ENCODE assay signal across 25 cellular contexts in genomic region chr7:34078864-34079263, GRCh38.
"Had no signal": no experiment of that assay in that cellular context is flagged by ENCODE, and none has a peak within 500 bp of the region (broad histone marks: within the 10 kb centered on the region; RNA-seq: fewer than 3 reads in every experiment).

No MANE protein-coding gene starts in this region.

- H3K4me2 ChIP-seq: smooth muscle cell had no signal

- H3K9ac ChIP-seq: parathyroid adenoma had no signal

- H3K27me3 ChIP-seq: heart left ventricle, neutrophil, right lobe of liver, tibial nerve, vagina had no signal

- H3K4me1 ChIP-seq: heart left ventricle, left ventricle myocardium inferior, parathyroid adenoma, psoas muscle, right lobe of liver, tibial nerve, vagina had no signal

- H3K36me3 Mint-ChIP-seq: naive thymus-derived CD4-positive, alpha-beta T cell; natural killer cell treated with Interleukin-12 subunit alpha and Interleukin-12 subunit beta and Interleukin-15 and Interleukin-18, amount 100 ng/mL, for 72 hours had no signal

- H3K9me3 Mint-ChIP-seq: neural crest cell; stimulated activated naive CD8-positive, alpha-beta T cell treated with anti-CD3 and anti-CD28 coated beads, Interleukin-15, Interleukin-2, amounts not matched to agents 100 ng/mL and 50 ng/mL, for 24 hours; type B pancreatic cell had no signal

- H3K4me3 Mint-ChIP-seq: naive thymus-derived CD4-positive, alpha-beta T cell; natural killer cell treated with Interleukin-12 subunit alpha and Interleukin-12 subunit beta and Interleukin-15 and Interleukin-18, amount 100 ng/mL, for 72 hours; neural crest cell; stimulated activated naive CD8-positive, alpha-beta T cell treated with anti-CD3 and anti-CD28 coated beads, Interleukin-15, Interleukin-2, amounts not matched to agents 100 ng/mL and 50 ng/mL, for 24 hours; type B pancreatic cell had no signal

- H3K27ac ChIP-seq: heart left ventricle, left ventricle myocardium inferior, neutrophil, parathyroid adenoma, psoas muscle, right lobe of liver, tibial nerve, vagina had no signal

- H3K4me3 ChIP-seq: heart left ventricle, left ventricle myocardium inferior, lung, mucosa of descending colon, psoas muscle, right lobe of liver, smooth muscle cell, tibial nerve, vagina had no signal

- H3K36me3 ChIP-seq: heart left ventricle, left ventricle myocardium inferior, neutrophil, right lobe of liver, tibial nerve, vagina had no signal

- H3K27ac Mint-ChIP-seq: naive thymus-derived CD4-positive, alpha-beta T cell; natural killer cell treated with Interleukin-12 subunit alpha and Interleukin-12 subunit beta and Interleukin-15 and Interleukin-18, amount 100 ng/mL, for 72 hours; stimulated activated naive CD8-positive, alpha-beta T cell treated with anti-CD3 and anti-CD28 coated beads, Interleukin-15, Interleukin-2, amounts not matched to agents 100 ng/mL and 50 ng/mL, for 24 hours; type B pancreatic cell had no signal

- H3K27me3 Mint-ChIP-seq: type B pancreatic cell had no signal

- H3K9me3 ChIP-seq: heart left ventricle, left ventricle myocardium inferior, mucosa of descending colon, neutrophil, psoas muscle, right lobe of liver, tibial nerve, vagina had no signal

- ATAC-seq: heart left ventricle; mucosa of descending colon; naive thymus-derived CD4-positive, alpha-beta T cell; natural killer cell treated with Interleukin-12 subunit alpha and Interleukin-12 subunit beta and Interleukin-15 and Interleukin-18, amount 100 ng/mL, for 72 hours; psoas muscle had no signal

- H3K4me1 Mint-ChIP-seq: naive thymus-derived CD4-positive, alpha-beta T cell; neural crest cell had no signal

- DNase-seq: hypothalamus; islet precursor cell; left ventricle myocardium inferior; midbrain; mucosa of descending colon; naive thymus-derived CD4-positive, alpha-beta T cell; occipital lobe; psoas muscle; right lobe of liver; stimulated activated CD4-positive, alpha-beta T cell treated with anti-CD3 and anti-CD28 coated beads, Interleukin-12 subunit alpha, Interleukin-12 subunit beta, amount 100 ng/mL, for 4 hours; stimulated activated CD4-positive, alpha-beta T cell treated with anti-CD3 and anti-CD28 coated beads, Interleukin-15, amount 100 ng/mL, for 24 hours; stimulated activated CD4-positive, alpha-beta T cell treated with anti-CD3 and anti-CD28 coated beads, Interleukin-2, amount 100 ng/mL, for 24 hours; stimulated activated CD4-positive, alpha-beta T cell treated with anti-CD3 and anti-CD28 coated beads, Interleukin-4, amount 100 ng/mL, for 1 hour; stimulated activated naive CD4-positive, alpha-beta T cell had no signal

- H2AFZ ChIP-seq: parathyroid adenoma had no signal
